ENCODE assay signal across 18 cellular contexts in the genomic region with DNA sequence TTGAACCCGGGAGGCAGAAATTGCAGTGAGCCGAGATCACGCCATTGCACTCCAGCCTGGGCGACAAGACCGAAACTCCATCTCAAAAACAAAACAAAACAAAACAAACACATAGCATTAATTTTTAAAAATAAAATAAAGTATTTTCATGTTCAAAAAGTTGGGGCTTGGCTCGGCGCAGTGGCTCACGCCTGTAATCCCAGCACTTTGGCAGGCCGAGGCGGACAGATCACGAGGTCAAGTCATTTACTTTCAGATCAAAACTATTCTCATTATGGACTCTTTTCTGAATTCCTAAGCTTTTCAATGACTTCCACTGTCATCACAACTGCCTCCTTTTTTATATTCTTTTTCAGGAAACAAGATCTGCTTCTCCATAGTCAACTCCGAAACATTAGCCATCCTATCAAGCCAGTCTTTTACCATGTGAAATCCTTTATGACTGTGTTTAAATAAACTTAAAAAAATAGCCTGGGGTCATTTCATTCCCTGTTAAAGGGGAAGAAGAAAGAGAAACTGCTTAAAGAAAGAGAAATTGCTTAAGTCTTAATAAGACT. TPM values are rescaled to one million over a fixed set of nuclear protein-coding genes. Genes with fewer than 3 reads are reported as not detected.
DNase-seq lines count a peak whose midpoint lies in the region; ATAC-seq and TF ChIP-seq lines count a peak whose summit lies in the region.
"Had no signal": no experiment of that assay in that cellular context is flagged by ENCODE, and none has a peak within 500 bp of the region (broad histone marks: within the 10 kb centered on the region; RNA-seq: fewer than 3 reads in every experiment).

No MANE protein-coding gene starts in this region.

- peaks cover 40% of the 10 kb centered on the region for H3K4me1 ChIP-seq in left ventricle myocardium inferior
- peaks cover 0 to 15% (median 0%) of the 10 kb centered on the region in 12 donors for H3K4me1 ChIP-seq in heart left ventricle
- H3K4me1 ChIP-seq in skeletal muscle tissue (ENCODE audit: control insufficient read depth in 3 of 3, insufficient read depth in 3 of 3, low read length in 3 of 3) = peaks cover 0 to 17% (median 17%) of the 10 kb centered on the region in 3 donors
- H3K4me1 ChIP-seq: BLaER1, SJSA1 had no signal

- no peak for TF ChIP-seq POLR2A in heart left ventricle (IDR thresholded peaks at IDR 0.05)

- no peak overlapping the region for H3K27ac Mint-ChIP-seq in activated T-helper 1 cell treated with anti-CD3 and anti-CD28 coated beads, Interleukin-12 subunit alpha, Interleukin-12 subunit beta, Interleukin-2, Interleukin-4 antibody, amounts not matched to agents 30 ng/mL and 10 ng/mL and 1 ng/mL, durations not matched to agents 14 hours and 24 hours and 36 hours

- H3K4me3 ChIP-seq in left ventricle myocardium inferior = no peak overlapping the region
- no peak overlapping the region for H3K4me3 ChIP-seq in heart left ventricle
- no peak overlapping the region for H3K4me3 ChIP-seq in skeletal muscle tissue (ENCODE audit: low read length in 3 of 3)
- H3K4me3 ChIP-seq: BLaER1, SJSA1 had no signal

- H3K27me3 ChIP-seq in left ventricle myocardium inferior (ENCODE audit: low read depth) (no peaks in the 10 kb centered on the region), heart left ventricle (no peaks in the 10 kb centered on the region), skeletal muscle tissue (ENCODE audit: control insufficient read depth in 3 of 3, insufficient read depth in 3 of 3, low read length in 3 of 3) (no peaks in the 10 kb centered on the region)
- H3K27me3 ChIP-seq: BLaER1, SJSA1 had no signal

- H3K36me3 ChIP-seq in left ventricle myocardium inferior (peaks cover 93% of the 10 kb centered on the region), heart left ventricle (peaks cover 0 to 100% (median 95%) of the 10 kb centered on the region in 9 donors), skeletal muscle tissue (ENCODE audit: control insufficient read depth in 3 of 3, insufficient read depth in 3 of 3, low read length in 3 of 3) (peaks cover 33 to 64% (median 51%) of the 10 kb centered on the region in 3 donors)

- H3K4me3 Mint-ChIP-seq in activated T-helper 1 cell treated with anti-CD3 and anti-CD28 coated beads, Interleukin-12 subunit alpha, Interleukin-12 subunit beta, Interleukin-2, Interleukin-4 antibody, amounts not matched to agents 30 ng/mL and 10 ng/mL and 1 ng/mL, durations not matched to agents 14 hours and 24 hours and 36 hours = no peak overlapping the region
- H3K4me3 Mint-ChIP-seq: H9 had no signal

- no peaks in the 10 kb centered on the region for H3K27me3 Mint-ChIP-seq in activated T-helper 1 cell treated with anti-CD3 and anti-CD28 coated beads, Interleukin-12 subunit alpha, Interleukin-12 subunit beta, Interleukin-2, Interleukin-4 antibody, amounts not matched to agents 30 ng/mL and 10 ng/mL and 1 ng/mL, durations not matched to agents 14 hours and 24 hours and 36 hours (ENCODE audit: insufficient read depth)

- no peaks in the 10 kb centered on the region for H3K9me3 Mint-ChIP-seq in activated T-helper 1 cell treated with anti-CD3 and anti-CD28 coated beads, Interleukin-12 subunit alpha, Interleukin-12 subunit beta, Interleukin-2, Interleukin-4 antibody, amounts not matched to agents 30 ng/mL and 10 ng/mL and 1 ng/mL, durations not matched to agents 14 hours and 24 hours and 36 hours
- H3K9me3 Mint-ChIP-seq: H9 had no signal

- intact Hi-C loops in left ventricle myocardium inferior (cut with micrococcal nuclease) = no loop called here
- intact Hi-C loops in heart left ventricle (cut with DNase I) = no loop called here
- intact Hi-C loops in activated T-helper 1 cell treated with anti-CD3 and anti-CD28 coated beads, Interleukin-12 subunit alpha, Interleukin-12 subunit beta, Interleukin-2, Interleukin-4 antibody, amounts not matched to agents 30 ng/mL and 10 ng/mL and 1 ng/mL, durations not matched to agents 14 hours and 24 hours and 36 hours (cut with micrococcal nuclease) = loop anchor here (5.0 kb wide), 1 partner anchor 123 kb away; the partner anchor contains the start of gene PGAP2

- whole genome bisulfite sequencing in heart left ventricle, 4 donors = 92 to 97% (median 95%) methylated on average over 12 of the region's 12 CpGs

- TF ChIP-seq CTCF in left ventricle myocardium inferior (IDR thresholded peaks at IDR 0.05; ENCODE audit: borderline replicate concordance) = no peak
- TF ChIP-seq CTCF in heart left ventricle (IDR thresholded peaks at IDR 0.05) = no peak

- peaks cover 9% of the 10 kb centered on the region for H3K4me1 Mint-ChIP-seq in activated T-helper 1 cell treated with anti-CD3 and anti-CD28 coated beads, Interleukin-12 subunit alpha, Interleukin-12 subunit beta, Interleukin-2, Interleukin-4 antibody, amounts not matched to agents 30 ng/mL and 10 ng/mL and 1 ng/mL, durations not matched to agents 14 hours and 24 hours and 36 hours (ENCODE audit: low read depth)
- H3K4me1 Mint-ChIP-seq: H9 had no signal

- in situ Hi-C loops in SK-MEL-5 (cut with HindIII; ENCODE audit: low pct_unique_long_range_greater_than_20kb, low sequenced_read_pairs) = no loop called here

- H3K36me3 Mint-ChIP-seq in activated T-helper 1 cell treated with anti-CD3 and anti-CD28 coated beads, Interleukin-12 subunit alpha, Interleukin-12 subunit beta, Interleukin-2, Interleukin-4 antibody, amounts not matched to agents 30 ng/mL and 10 ng/mL and 1 ng/mL, durations not matched to agents 14 hours and 24 hours and 36 hours (ENCODE audit: low read depth) = peaks cover 53% of the 10 kb centered on the region

- H3K27ac ChIP-seq in left ventricle myocardium inferior (replicated peaks) = peak overlapping the region; percentile 31
- H3K27ac ChIP-seq in heart left ventricle = peak overlapping the region in 3 of 12 donors; percentile 2 to 41 (median 24)
- peak overlapping the region; percentile 28 for H3K27ac ChIP-seq in skeletal muscle tissue (ENCODE audit: low read depth, low read length)
- H3K27ac ChIP-seq: BLaER1, SJSA1 had no signal

- no peak for ATAC-seq in heart left ventricle

- H3K9ac ChIP-seq in skeletal muscle tissue (ENCODE audit: low read depth in 1 of 3, low read length in 3 of 3) = peak overlapping the region in 1 of 3 donors; percentile 41
- H3K9ac ChIP-seq: BLaER1 had no signal

- DNase-seq in left ventricle myocardium inferior (no peak), heart left ventricle (no peak), SK-MEL-5 (ENCODE audit: low read depth, low spot score) (peak; percentile 46), foreskin melanocyte (peak; percentile 85), GF-D8 (lab: John Stamatoyannopoulos, UW) (no peak)
- no peak for DNase-seq in activated effector memory CD4-positive, alpha-beta T cell treated with anti-CD3 and anti-CD28 coated beads, Interleukin-2, amount 50 U/mL, for 16 hours
- DNase-seq in activated T-helper 1 cell treated with anti-CD3 and anti-CD28 coated beads, Interleukin-12 subunit alpha, Interleukin-12 subunit beta, Interleukin-2, Interleukin-4 antibody, amounts not matched to agents 30 ng/mL and 10 ng/mL and 1 ng/mL, durations not matched to agents 14 hours and 24 hours and 36 hours (ENCODE audit: low spot score) = no peak
- DNase-seq: DMS 273 treated with DMSO at 0.1 percent for 48 hours; H9; MV-4-11; NCI-H1417 treated with DMSO at 0.1 percent for 48 hours; NCI-H2029; NCI-H2171; NCI-H446; NK-92 treated with Interleukin-12 subunit alpha and Interleukin-12 subunit beta, amount 100 ng/mL, for 24 hours had no signal

- no peaks in the 10 kb centered on the region for H3K9me3 ChIP-seq in left ventricle myocardium inferior (replicated peaks)
- no peaks in the 10 kb centered on the region for H3K9me3 ChIP-seq in heart left ventricle
- no peaks in the 10 kb centered on the region for H3K9me3 ChIP-seq in skeletal muscle tissue (ENCODE audit: control insufficient read depth in 3 of 3, low read length in 3 of 3)
- H3K9me3 ChIP-seq: BLaER1, SJSA1 had no signal

RNA-seq across cellular contexts. Expression of gene CHRNA10, which starts 13.0 kb away (rescaled TPM):
- total RNA-seq in left ventricle myocardium inferior (1.0 TPM), heart left ventricle (under 1 TPM in 8 of 9 donors, not detected in 1; 0.30 to 0.80 (median 0.47) TPM), skeletal muscle tissue (0.52 TPM)
- under 1 TPM; 0.43 to 0.57 TPM for polyA plus RNA-seq in heart left ventricle
- total RNA-seq in SK-MEL-5 (2014; rRNA removed; shearing (Covaris generic)) = 0.05 and 0.16 TPM in 2 replicates
- polyA plus RNA-seq in SK-MEL-5 (2015; cell fraction: cytosol; rRNA removed) = 0.10 and 0.13 TPM in 2 replicates
- polyA plus RNA-seq in SK-MEL-5 (2015; cell fraction: nucleus; rRNA removed) = 3.0 and 5.1 TPM in 2 replicates
- 2.6 and 2.9 TPM in 2 replicates for total RNA-seq in activated T-helper 1 cell treated with anti-CD3 and anti-CD28 coated beads, Interleukin-12 subunit alpha, Interleukin-12 subunit beta, Interleukin-2, Interleukin-4 antibody, amounts not matched to agents 30 ng/mL and 10 ng/mL and 1 ng/mL, durations not matched to agents 14 hours and 24 hours and 36 hours

RNA-seq across cellular contexts. Expression of gene ART1, which starts 39.3 kb away (rescaled TPM):
- total RNA-seq in left ventricle myocardium inferior (0.58 TPM), heart left ventricle (1 to 10 TPM in 3 of 9 donors, under 1 TPM in 5, not detected in 1; 0.33 to 3.3 (median 0.61) TPM), skeletal muscle tissue (2.1 TPM)
- not detected for polyA plus RNA-seq in heart left ventricle
- total RNA-seq in SK-MEL-5 (2014; rRNA removed; shearing (Covaris generic)) = not detected in 2 replicates
- not detected in 2 replicates for polyA plus RNA-seq in SK-MEL-5 (2015; cell fraction: cytosol; rRNA removed)
- not detected in 2 replicates for polyA plus RNA-seq in SK-MEL-5 (2015; cell fraction: nucleus; rRNA removed)
- total RNA-seq in activated T-helper 1 cell treated with anti-CD3 and anti-CD28 coated beads, Interleukin-12 subunit alpha, Interleukin-12 subunit beta, Interleukin-2, Interleukin-4 antibody, amounts not matched to agents 30 ng/mL and 10 ng/mL and 1 ng/mL, durations not matched to agents 14 hours and 24 hours and 36 hours = not detected in 2 replicates
- total RNA-seq: H9, SJSA1 had no signal

RNA-seq across cellular contexts. Expression of gene ART5, which starts 42.4 kb away (rescaled TPM):
- total RNA-seq in left ventricle myocardium inferior (1.4 TPM), heart left ventricle (1 to 10 TPM in 7 of 9 donors, under 1 TPM in 2; 0.56 to 3.4 (median 1.2) TPM), skeletal muscle tissue (0.52 TPM)
- under 1 TPM; 0.44 to 0.72 TPM for polyA plus RNA-seq in heart left ventricle
- not detected in 2 replicates for total RNA-seq in SK-MEL-5 (2014; rRNA removed; shearing (Covaris generic))
- polyA plus RNA-seq in SK-MEL-5 (2015; cell fraction: cytosol; rRNA removed) = 0.25 TPM in 1 of 2 replicates, not detected in the other
- polyA plus RNA-seq in SK-MEL-5 (2015; cell fraction: nucleus; rRNA removed) = not detected in 2 replicates
- total RNA-seq in activated T-helper 1 cell treated with anti-CD3 and anti-CD28 coated beads, Interleukin-12 subunit alpha, Interleukin-12 subunit beta, Interleukin-2, Interleukin-4 antibody, amounts not matched to agents 30 ng/mL and 10 ng/mL and 1 ng/mL, durations not matched to agents 14 hours and 24 hours and 36 hours = not detected in 2 replicates
- total RNA-seq: SJSA1 had no signal

Comparison
In these comparisons a context has a peak if more than half of its experiments do, and no peak if none do; other contexts are left out.
1. DNase-seq: peak in SK-MEL-5 (single experiment) and foreskin melanocyte (single experiment); none in left ventricle myocardium inferior (single experiment), heart left ventricle (0 of 5), activated effector memory CD4-positive, alpha-beta T cell treated with anti-CD3 and anti-CD28 coated beads, Interleukin-2, amount 50 U/mL, for 16 hours (single experiment), activated T-helper 1 cell treated with anti-CD3 and anti-CD28 coated beads, Interleukin-12 subunit alpha, Interleukin-12 subunit beta, Interleukin-2, Interleukin-4 antibody, amounts not matched to agents 30 ng/mL and 10 ng/mL and 1 ng/mL, durations not matched to agents 14 hours and 24 hours and 36 hours (single experiment) and GF-D8 (single experiment).